In the genomic region with DNA sequence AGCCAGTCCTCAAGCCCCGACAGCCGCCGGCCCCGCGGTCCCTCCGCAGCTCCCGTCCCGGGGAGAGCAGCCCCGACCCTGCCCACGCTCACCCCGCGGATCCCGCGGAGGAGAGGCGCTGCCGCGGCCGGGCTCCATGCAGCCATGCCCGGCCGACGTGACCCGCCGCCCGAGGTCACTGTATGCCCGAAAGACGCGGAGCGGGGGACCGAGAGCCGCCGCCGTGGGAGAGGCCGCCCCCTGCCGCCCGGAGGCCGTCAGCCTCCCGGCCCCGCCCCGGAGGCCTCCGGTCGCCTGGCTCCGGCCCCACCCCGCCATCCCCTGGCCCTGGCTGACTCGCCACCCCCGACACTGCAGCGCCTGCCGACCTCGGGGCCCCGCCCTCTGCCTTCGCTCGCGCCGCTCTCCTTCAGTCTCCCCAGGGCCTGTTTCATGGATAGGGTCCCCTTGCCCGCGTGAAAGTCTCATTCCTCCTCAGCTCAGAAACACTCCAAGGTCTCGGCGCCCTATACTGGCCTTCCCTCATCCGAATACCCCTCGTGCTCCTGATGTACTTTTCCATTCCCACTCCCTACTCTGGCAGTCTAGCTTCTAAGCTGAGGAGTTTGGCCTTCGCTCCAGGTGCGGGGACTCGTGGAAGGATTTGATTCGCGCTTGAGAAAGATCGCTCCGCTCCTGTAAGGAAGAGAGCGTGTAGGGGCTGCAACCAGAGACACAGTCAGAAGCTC, we compare ENCODE assay signal across 1 cellular context.
A peak's percentile ranks its signal among the peaks of the same experiment; 100 is the strongest.
TF ChIP-seq lines count a peak whose summit lies in the region.

A gene with protein sequence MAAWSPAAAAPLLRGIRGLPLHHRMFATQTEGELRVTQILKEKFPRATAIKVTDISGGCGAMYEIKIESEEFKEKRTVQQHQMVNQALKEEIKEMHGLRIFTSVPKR (minus strand): TSS at position 184 of the 728 bp plus-strand sequence. CDS start 38 bp downstream, at position 146.

TF ChIP-seq in HepG2, 621 proteins besides CTCF, POLR2A, EP300 and RAD21 (continued from another document and continues in another):
- TF ChIP-seq, protein P1, sequence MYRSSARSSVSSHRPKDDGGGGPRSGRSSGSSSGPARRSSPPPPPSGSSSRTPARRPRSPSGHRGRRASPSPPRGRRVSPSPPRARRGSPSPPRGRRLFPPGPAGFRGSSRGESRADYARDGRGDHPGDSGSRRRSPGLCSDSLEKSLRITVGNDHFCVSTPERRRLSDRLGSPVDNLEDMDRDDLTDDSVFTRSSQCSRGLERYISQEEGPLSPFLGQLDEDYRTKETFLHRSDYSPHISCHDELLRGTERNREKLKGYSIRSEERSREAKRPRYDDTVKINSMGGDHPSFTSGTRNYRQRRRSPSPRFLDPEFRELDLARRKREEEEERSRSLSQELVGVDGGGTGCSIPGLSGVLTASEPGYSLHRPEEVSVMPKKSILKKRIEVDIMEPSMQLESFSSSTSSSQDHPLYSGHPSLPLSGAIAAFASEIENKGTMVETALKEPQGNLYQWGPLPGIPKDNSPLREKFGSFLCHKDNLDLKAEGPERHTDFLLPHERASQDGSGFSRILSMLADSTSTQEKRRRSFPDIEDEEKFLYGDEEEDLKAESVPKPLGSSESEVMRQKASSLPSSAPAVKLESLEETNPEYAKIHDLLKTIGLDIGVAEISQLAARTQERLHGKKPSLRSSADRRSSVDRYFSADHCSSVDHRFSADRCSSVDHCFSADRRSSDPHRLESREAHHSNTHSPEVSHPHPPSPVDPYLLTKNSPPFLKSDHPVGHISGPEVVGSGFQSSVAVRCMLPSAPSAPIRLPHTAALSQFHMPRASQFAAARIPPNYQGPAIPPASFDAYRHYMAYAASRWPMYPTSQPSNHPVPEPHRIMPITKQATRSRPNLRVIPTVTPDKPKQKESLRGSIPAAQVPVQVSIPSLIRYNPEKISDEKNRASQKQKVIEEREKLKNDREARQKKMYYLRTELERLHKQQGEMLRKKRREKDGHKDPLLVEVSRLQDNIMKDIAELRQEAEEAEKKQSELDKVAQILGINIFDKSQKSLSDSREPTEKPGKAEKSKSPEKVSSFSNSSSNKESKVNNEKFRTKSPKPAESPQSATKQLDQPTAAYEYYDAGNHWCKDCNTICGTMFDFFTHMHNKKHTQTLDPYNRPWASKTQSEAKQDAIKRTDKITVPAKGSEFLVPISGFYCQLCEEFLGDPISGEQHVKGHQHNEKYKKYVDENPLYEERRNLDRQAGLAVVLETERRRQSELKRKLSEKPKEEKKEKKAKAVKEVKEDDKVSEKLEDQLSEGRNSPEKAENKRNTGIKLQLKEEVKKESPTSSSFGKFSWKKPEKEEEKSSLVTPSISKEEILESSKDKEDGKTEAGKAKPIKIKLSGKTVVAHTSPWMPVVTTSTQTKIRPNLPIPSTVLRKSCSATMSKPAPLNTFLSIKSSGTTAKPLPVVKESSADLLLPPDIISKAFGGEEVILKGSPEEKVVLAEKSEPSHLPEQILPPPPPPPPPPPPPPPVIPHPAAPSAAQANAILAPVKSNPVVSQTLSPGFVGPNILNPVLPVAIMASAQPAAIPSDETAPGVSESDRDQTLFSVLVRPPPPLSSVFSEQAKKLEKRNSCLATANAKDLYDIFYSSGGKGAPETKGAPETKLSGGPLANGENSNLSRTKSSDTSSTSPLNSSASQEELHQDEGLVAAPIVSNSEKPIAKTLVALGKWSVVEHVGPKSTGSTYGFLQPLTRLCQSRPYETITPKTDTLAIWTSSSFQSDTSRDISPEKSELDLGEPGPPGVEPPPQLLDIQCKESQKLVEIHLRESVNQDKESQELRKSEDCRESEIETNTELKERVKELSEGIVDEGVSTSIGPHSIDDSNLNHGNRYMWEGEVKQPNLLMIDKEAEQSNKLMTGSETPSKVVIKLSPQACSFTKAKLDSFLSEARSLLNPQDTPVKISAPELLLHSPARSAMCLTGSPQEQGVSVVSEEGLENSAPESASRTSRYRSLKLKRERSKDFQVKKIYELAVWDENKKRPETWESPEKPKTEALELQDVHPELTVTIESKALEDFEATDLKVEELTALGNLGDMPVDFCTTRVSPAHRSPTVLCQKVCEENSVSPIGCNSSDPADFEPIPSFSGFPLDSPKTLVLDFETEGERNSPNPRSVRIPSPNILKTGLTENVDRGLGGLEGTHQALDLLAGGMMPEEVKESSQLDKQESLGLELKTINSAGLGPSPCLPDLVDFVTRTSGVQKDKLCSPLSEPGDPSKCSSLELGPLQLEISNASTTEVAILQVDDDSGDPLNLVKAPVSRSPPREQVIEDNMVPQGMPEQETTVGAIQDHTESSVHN (CRISPR knock-in tag; IDR thresholded peaks at IDR 0.05), result no peak
- no peak for TF ChIP-seq RNF2 (conservative IDR thresholded peaks at IDR 0.05; ENCODE audit: low read depth)
- TF ChIP-seq, protein P2, sequence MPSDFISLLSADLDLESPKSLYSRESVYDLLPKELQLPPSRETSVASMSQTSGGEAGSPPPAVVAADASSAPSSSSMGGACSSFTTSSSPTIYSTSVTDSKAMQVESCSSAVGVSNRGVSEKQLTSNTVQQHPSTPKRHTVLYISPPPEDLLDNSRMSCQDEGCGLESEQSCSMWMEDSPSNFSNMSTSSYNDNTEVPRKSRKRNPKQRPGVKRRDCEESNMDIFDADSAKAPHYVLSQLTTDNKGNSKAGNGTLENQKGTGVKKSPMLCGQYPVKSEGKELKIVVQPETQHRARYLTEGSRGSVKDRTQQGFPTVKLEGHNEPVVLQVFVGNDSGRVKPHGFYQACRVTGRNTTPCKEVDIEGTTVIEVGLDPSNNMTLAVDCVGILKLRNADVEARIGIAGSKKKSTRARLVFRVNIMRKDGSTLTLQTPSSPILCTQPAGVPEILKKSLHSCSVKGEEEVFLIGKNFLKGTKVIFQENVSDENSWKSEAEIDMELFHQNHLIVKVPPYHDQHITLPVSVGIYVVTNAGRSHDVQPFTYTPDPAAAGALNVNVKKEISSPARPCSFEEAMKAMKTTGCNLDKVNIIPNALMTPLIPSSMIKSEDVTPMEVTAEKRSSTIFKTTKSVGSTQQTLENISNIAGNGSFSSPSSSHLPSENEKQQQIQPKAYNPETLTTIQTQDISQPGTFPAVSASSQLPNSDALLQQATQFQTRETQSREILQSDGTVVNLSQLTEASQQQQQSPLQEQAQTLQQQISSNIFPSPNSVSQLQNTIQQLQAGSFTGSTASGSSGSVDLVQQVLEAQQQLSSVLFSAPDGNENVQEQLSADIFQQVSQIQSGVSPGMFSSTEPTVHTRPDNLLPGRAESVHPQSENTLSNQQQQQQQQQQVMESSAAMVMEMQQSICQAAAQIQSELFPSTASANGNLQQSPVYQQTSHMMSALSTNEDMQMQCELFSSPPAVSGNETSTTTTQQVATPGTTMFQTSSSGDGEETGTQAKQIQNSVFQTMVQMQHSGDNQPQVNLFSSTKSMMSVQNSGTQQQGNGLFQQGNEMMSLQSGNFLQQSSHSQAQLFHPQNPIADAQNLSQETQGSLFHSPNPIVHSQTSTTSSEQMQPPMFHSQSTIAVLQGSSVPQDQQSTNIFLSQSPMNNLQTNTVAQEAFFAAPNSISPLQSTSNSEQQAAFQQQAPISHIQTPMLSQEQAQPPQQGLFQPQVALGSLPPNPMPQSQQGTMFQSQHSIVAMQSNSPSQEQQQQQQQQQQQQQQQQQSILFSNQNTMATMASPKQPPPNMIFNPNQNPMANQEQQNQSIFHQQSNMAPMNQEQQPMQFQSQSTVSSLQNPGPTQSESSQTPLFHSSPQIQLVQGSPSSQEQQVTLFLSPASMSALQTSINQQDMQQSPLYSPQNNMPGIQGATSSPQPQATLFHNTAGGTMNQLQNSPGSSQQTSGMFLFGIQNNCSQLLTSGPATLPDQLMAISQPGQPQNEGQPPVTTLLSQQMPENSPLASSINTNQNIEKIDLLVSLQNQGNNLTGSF (CRISPR knock-in tag; IDR thresholded peaks at IDR 0.05), result peak; percentile 72
- TF ChIP-seq SATB2 (CRISPR knock-in tag; IDR thresholded peaks at IDR 0.05), result no peak
- TF ChIP-seq RARA (CRISPR knock-in tag; IDR thresholded peaks at IDR 0.05), result peak; percentile 77
- TF ChIP-seq ATRX (CRISPR knock-in tag; IDR thresholded peaks at IDR 0.05; ENCODE audit: borderline replicate concordance), result no peak
- TF ChIP-seq KDM5A (IDR thresholded peaks at IDR 0.05; ENCODE audit: borderline replicate concordance, low read length), result peak; percentile 89
- TF ChIP-seq, protein P3, sequence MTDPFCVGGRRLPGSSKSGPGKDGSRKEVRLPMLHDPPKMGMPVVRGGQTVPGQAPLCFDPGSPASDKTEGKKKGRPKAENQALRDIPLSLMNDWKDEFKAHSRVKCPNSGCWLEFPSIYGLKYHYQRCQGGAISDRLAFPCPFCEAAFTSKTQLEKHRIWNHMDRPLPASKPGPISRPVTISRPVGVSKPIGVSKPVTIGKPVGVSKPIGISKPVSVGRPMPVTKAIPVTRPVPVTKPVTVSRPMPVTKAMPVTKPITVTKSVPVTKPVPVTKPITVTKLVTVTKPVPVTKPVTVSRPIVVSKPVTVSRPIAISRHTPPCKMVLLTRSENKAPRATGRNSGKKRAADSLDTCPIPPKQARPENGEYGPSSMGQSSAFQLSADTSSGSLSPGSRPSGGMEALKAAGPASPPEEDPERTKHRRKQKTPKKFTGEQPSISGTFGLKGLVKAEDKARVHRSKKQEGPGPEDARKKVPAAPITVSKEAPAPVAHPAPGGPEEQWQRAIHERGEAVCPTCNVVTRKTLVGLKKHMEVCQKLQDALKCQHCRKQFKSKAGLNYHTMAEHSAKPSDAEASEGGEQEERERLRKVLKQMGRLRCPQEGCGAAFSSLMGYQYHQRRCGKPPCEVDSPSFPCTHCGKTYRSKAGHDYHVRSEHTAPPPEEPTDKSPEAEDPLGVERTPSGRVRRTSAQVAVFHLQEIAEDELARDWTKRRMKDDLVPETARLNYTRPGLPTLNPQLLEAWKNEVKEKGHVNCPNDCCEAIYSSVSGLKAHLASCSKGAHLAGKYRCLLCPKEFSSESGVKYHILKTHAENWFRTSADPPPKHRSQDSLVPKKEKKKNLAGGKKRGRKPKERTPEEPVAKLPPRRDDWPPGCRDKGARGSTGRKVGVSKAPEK (CRISPR knock-in tag; IDR thresholded peaks at IDR 0.05; ENCODE audit: borderline replicate concordance), result no peak; the same call in 1 of the 2 replicates
- TF ChIP-seq, protein P4, sequence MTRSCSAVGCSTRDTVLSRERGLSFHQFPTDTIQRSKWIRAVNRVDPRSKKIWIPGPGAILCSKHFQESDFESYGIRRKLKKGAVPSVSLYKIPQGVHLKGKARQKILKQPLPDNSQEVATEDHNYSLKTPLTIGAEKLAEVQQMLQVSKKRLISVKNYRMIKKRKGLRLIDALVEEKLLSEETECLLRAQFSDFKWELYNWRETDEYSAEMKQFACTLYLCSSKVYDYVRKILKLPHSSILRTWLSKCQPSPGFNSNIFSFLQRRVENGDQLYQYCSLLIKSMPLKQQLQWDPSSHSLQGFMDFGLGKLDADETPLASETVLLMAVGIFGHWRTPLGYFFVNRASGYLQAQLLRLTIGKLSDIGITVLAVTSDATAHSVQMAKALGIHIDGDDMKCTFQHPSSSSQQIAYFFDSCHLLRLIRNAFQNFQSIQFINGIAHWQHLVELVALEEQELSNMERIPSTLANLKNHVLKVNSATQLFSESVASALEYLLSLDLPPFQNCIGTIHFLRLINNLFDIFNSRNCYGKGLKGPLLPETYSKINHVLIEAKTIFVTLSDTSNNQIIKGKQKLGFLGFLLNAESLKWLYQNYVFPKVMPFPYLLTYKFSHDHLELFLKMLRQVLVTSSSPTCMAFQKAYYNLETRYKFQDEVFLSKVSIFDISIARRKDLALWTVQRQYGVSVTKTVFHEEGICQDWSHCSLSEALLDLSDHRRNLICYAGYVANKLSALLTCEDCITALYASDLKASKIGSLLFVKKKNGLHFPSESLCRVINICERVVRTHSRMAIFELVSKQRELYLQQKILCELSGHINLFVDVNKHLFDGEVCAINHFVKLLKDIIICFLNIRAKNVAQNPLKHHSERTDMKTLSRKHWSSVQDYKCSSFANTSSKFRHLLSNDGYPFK (CRISPR knock-in tag; IDR thresholded peaks at IDR 0.05; ENCODE audit: borderline replicate concordance), result peak; percentile 75
- TF ChIP-seq, protein P5, sequence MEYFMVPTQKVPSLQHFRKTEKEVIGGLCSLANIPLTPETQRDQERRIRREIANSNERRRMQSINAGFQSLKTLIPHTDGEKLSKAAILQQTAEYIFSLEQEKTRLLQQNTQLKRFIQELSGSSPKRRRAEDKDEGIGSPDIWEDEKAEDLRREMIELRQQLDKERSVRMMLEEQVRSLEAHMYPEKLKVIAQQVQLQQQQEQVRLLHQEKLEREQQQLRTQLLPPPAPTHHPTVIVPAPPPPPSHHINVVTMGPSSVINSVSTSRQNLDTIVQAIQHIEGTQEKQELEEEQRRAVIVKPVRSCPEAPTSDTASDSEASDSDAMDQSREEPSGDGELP (IDR thresholded peaks at IDR 0.05; ENCODE audit: borderline replicate concordance, low read depth), result no peak; the same call in 1 of the 2 replicates
- TF ChIP-seq, protein P6, sequence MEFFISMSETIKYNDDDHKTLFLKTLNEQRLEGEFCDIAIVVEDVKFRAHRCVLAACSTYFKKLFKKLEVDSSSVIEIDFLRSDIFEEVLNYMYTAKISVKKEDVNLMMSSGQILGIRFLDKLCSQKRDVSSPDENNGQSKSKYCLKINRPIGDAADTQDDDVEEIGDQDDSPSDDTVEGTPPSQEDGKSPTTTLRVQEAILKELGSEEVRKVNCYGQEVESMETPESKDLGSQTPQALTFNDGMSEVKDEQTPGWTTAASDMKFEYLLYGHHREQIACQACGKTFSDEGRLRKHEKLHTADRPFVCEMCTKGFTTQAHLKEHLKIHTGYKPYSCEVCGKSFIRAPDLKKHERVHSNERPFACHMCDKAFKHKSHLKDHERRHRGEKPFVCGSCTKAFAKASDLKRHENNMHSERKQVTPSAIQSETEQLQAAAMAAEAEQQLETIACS (CRISPR knock-in tag; IDR thresholded peaks at IDR 0.05), result peak; percentile 45; the same call in 1 of the 2 replicates
- TF ChIP-seq ARHGAP35 (CRISPR knock-in tag; IDR thresholded peaks at IDR 0.05; ENCODE audit: borderline replicate concordance), result peak; percentile 0; the same call in 1 of the 2 replicates
- TF ChIP-seq, protein P7, sequence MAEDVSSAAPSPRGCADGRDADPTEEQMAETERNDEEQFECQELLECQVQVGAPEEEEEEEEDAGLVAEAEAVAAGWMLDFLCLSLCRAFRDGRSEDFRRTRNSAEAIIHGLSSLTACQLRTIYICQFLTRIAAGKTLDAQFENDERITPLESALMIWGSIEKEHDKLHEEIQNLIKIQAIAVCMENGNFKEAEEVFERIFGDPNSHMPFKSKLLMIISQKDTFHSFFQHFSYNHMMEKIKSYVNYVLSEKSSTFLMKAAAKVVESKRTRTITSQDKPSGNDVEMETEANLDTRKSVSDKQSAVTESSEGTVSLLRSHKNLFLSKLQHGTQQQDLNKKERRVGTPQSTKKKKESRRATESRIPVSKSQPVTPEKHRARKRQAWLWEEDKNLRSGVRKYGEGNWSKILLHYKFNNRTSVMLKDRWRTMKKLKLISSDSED (CRISPR knock-in tag; IDR thresholded peaks at IDR 0.05), result no peak
- no peak for TF ChIP-seq ZNF337 (CRISPR knock-in tag; IDR thresholded peaks at IDR 0.05; ENCODE audit: borderline replicate concordance, low read depth)
- TF ChIP-seq, protein P8, sequence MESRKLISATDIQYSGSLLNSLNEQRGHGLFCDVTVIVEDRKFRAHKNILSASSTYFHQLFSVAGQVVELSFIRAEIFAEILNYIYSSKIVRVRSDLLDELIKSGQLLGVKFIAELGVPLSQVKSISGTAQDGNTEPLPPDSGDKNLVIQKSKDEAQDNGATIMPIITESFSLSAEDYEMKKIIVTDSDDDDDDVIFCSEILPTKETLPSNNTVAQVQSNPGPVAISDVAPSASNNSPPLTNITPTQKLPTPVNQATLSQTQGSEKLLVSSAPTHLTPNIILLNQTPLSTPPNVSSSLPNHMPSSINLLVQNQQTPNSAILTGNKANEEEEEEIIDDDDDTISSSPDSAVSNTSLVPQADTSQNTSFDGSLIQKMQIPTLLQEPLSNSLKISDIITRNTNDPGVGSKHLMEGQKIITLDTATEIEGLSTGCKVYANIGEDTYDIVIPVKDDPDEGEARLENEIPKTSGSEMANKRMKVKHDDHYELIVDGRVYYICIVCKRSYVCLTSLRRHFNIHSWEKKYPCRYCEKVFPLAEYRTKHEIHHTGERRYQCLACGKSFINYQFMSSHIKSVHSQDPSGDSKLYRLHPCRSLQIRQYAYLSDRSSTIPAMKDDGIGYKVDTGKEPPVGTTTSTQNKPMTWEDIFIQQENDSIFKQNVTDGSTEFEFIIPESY (CRISPR knock-in tag; IDR thresholded peaks at IDR 0.05), result peak; percentile 10; the same call in 1 of the 2 replicates
- 0 out of 2 replicates have a peak, but pooled peaks have one; percentile 52 for TF ChIP-seq PPARG (CRISPR knock-in tag; conservative IDR thresholded peaks at IDR 0.05)
- no peak for TF ChIP-seq FOXJ3 (CRISPR knock-in tag; IDR thresholded peaks at IDR 0.05; ENCODE audit: borderline replicate concordance)
- no peak for TF ChIP-seq RFX3 (CRISPR knock-in tag; IDR thresholded peaks at IDR 0.05)
